In the genomic region with DNA sequence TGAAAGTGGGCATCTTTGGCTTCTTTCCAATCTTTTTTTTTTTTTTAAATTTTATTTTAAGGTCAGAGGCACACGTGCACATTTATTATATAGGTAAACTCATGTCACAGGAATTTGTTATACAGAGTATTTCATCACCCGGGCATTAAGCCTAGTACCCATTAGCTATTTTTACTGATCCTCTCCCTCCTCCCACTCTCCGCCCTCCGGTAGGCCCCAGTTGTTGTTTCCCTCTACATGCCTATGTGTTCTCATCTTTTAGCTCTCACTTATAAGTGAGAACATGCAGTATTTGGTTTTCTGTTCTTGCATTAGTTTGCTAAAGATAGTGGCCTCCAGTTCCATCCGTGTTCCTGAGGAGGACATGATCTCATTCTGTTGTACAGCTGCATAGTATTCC, we compare ENCODE assay signal across 30 cellular contexts.
"Had no signal": no experiment of that assay in that cellular context is flagged by ENCODE, and none has a peak within 500 bp of the region (broad histone marks: within the 10 kb centered on the region; RNA-seq: fewer than 3 reads in every experiment).

No MANE protein-coding gene starts in this region.

- H3K4me1 ChIP-seq: gastrocnemius medialis, left ventricle myocardium inferior, right lobe of liver, thyroid gland, upper lobe of left lung had no signal

- ATAC-seq: activated CD8-positive, alpha-beta memory T cell treated with anti-CD3 and anti-CD28 coated beads, Interleukin-2, amount 10 ng/mL, durations not matched to agents 7 days and 5 days; activated CD8-positive, alpha-beta T cell treated with anti-CD3 and anti-CD28 coated beads for 36 hours; activated T-cell treated with anti-CD3 and anti-CD28 coated beads, Interleukin-2, amount 50 U/mL, for 72 hours; effector memory CD8-positive, alpha-beta T cell; gastrocnemius medialis; right lobe of liver; stimulated activated effector memory CD8-positive, alpha-beta T cell treated with anti-CD3 and anti-CD28 coated beads, Interleukin-12 subunit alpha, Interleukin-12 subunit beta, amount 100 ng/mL, for 72 hours; stimulated activated naive CD8-positive, alpha-beta T cell treated with anti-CD3 and anti-CD28 coated beads, Interleukin-15, amount 100 ng/mL, for 72 hours had no signal

- H3K27me3 ChIP-seq: adrenal gland, ascending aorta, brain microvascular endothelial cell, gastrocnemius medialis, neutrophil, ovary, right lobe of liver, thyroid gland, upper lobe of left lung had no signal

- H3K9me3 ChIP-seq: adrenal gland, ascending aorta, gastrocnemius medialis, left ventricle myocardium inferior, neutrophil, ovary, right lobe of liver, thyroid gland, upper lobe of left lung had no signal

- H3K4me1 Mint-ChIP-seq: activated CD8-positive, alpha-beta memory T cell treated with anti-CD3 and anti-CD28 coated beads, Interleukin-2, amount 10 ng/mL, durations not matched to agents 7 days and 5 days; nephron progenitor cell; stimulated activated effector memory CD8-positive, alpha-beta T cell treated with anti-CD3 and anti-CD28 coated beads, Interleukin-12 subunit alpha, Interleukin-12 subunit beta, amount 100 ng/mL, for 72 hours; stimulated activated naive CD8-positive, alpha-beta T cell treated with anti-CD3 and anti-CD28 coated beads, Interleukin-15, amount 100 ng/mL, for 72 hours had no signal

- H3K36me3 ChIP-seq: adrenal gland, ascending aorta, gastrocnemius medialis, ovary, right lobe of liver, thyroid gland had no signal

- H3K27ac ChIP-seq: adrenal gland, ascending aorta, brain microvascular endothelial cell, gastrocnemius medialis, left ventricle myocardium inferior, neutrophil, ovary, right lobe of liver, thyroid gland, upper lobe of left lung had no signal

- DNase-seq: activated CD4-positive, alpha-beta T cell treated with anti-CD3 and anti-CD28 coated beads, Interleukin-2, amount 50 U/mL, for 1 hour; activated CD4-positive, CD25-positive, alpha-beta regulatory T cell treated with anti-CD3 and anti-CD28 coated beads, Interleukin-2, amount 50 U/mL, for 72 hours; activated CD8-positive, alpha-beta memory T cell treated with anti-CD3 and anti-CD28 coated beads, Interleukin-2, amount 10 ng/mL, durations not matched to agents 7 days and 5 days; activated CD8-positive, alpha-beta T cell treated with anti-CD3 and anti-CD28 coated beads for 36 hours; activated naive CD4-positive, alpha-beta T cell; activated T-cell treated with anti-CD3 and anti-CD28 coated beads, Interleukin-2, amount 50 U/mL, for 72 hours; adrenal gland; brain microvascular endothelial cell; caudate nucleus; cortex of kidney; effector memory CD8-positive, alpha-beta T cell; gastrocnemius medialis; glutamatergic neuron; islet precursor cell; left ventricle myocardium inferior; nephron progenitor cell; ovary; right lobe of liver; small intestine; stimulated activated CD4-positive, alpha-beta T cell treated with anti-CD3 and anti-CD28 coated beads, Interleukin-4, amount 100 ng/mL, for 24 hours; stimulated activated naive CD8-positive, alpha-beta T cell treated with anti-CD3 and anti-CD28 coated beads, Interleukin-15, amount 100 ng/mL, for 72 hours; substantia nigra; T-helper 2 cell; thyroid gland; upper lobe of left lung had no signal

- H3K4me3 Mint-ChIP-seq: activated CD8-positive, alpha-beta memory T cell treated with anti-CD3 and anti-CD28 coated beads, Interleukin-2, amount 10 ng/mL, durations not matched to agents 7 days and 5 days; activated CD8-positive, alpha-beta T cell treated with anti-CD3 and anti-CD28 coated beads for 36 hours; activated naive CD8-positive, alpha-beta T cell; activated T-cell treated with anti-CD3 and anti-CD28 coated beads, Interleukin-2, amount 50 U/mL, for 72 hours; effector memory CD8-positive, alpha-beta T cell; nephron progenitor cell; stimulated activated effector memory CD8-positive, alpha-beta T cell treated with anti-CD3 and anti-CD28 coated beads, Interleukin-12 subunit alpha, Interleukin-12 subunit beta, amount 100 ng/mL, for 72 hours; stimulated activated naive CD8-positive, alpha-beta T cell treated with anti-CD3 and anti-CD28 coated beads, Interleukin-15, amount 100 ng/mL, for 72 hours had no signal

- H3K9me3 Mint-ChIP-seq: activated CD8-positive, alpha-beta T cell treated with anti-CD3 and anti-CD28 coated beads for 36 hours; activated T-cell treated with anti-CD3 and anti-CD28 coated beads, Interleukin-2, amount 50 U/mL, for 72 hours; effector memory CD8-positive, alpha-beta T cell; nephron progenitor cell; stimulated activated effector memory CD8-positive, alpha-beta T cell treated with anti-CD3 and anti-CD28 coated beads, Interleukin-12 subunit alpha, Interleukin-12 subunit beta, amount 100 ng/mL, for 72 hours; stimulated activated naive CD8-positive, alpha-beta T cell treated with anti-CD3 and anti-CD28 coated beads, Interleukin-15, amount 100 ng/mL, for 72 hours had no signal

- H3K36me3 Mint-ChIP-seq: stimulated activated effector memory CD8-positive, alpha-beta T cell treated with anti-CD3 and anti-CD28 coated beads, Interleukin-12 subunit alpha, Interleukin-12 subunit beta, amount 100 ng/mL, for 72 hours had no signal

- H3K4me3 ChIP-seq: adrenal gland, ascending aorta, gastrocnemius medialis, left ventricle myocardium inferior, lung, ovary, right lobe of liver, thyroid gland, upper lobe of left lung had no signal

- H3K27me3 Mint-ChIP-seq: activated CD8-positive, alpha-beta memory T cell treated with anti-CD3 and anti-CD28 coated beads, Interleukin-2, amount 10 ng/mL, durations not matched to agents 7 days and 5 days; activated CD8-positive, alpha-beta T cell treated with anti-CD3 and anti-CD28 coated beads for 36 hours; activated naive CD8-positive, alpha-beta T cell; effector memory CD8-positive, alpha-beta T cell; stimulated activated naive CD8-positive, alpha-beta T cell treated with anti-CD3 and anti-CD28 coated beads, Interleukin-15, amount 100 ng/mL, for 72 hours had no signal
